Comparison of ENCODE assay signal across 16 cellular contexts in the genomic region with DNA sequence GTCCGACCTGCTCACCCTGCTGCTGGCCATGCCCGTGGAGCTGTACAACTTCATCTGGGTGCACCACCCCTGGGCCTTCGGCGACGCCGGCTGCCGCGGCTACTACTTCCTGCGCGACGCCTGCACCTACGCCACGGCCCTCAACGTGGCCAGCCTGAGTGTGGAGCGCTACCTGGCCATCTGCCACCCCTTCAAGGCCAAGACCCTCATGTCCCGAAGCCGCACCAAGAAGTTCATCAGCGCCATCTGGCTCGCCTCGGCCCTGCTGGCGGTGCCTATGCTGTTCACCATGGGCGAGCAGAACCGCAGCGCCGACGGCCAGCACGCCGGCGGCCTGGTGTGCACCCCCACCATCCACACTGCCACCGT. TPM values are rescaled to one million over a fixed set of nuclear protein-coding genes. Genes with fewer than 3 reads are reported as not detected.
DNase-seq lines count a peak whose midpoint lies in the region; ATAC-seq, FAIRE-seq and TF ChIP-seq lines count a peak whose summit lies in the region.
"Had no signal": no experiment of that assay in that cellular context is flagged by ENCODE, and none has a peak within 500 bp of the region (broad histone marks: within the 10 kb centered on the region; RNA-seq: fewer than 3 reads in every experiment).

No MANE protein-coding gene starts in this region.

- CTCF ChIA-PET in PC-3 (lab: Charles Lee), result no interaction called here

- H3K9ac ChIP-seq in PC-3 (ENCODE audit: low read length), result no peak overlapping the region

- no peaks in the 10 kb centered on the region for H4K20me1 ChIP-seq in PC-3 (ENCODE audit: low read length)

- peaks cover 24 to 46% (median 44%) of the 10 kb centered on the region in 3 donors for H3K27me3 Mint-ChIP-seq in CD14-positive monocyte (ENCODE audit: low read depth in 3 of 3)

- H3K27ac Mint-ChIP-seq in CD14-positive monocyte, result peak overlapping the region in 1 of 7 donors; percentile 64
- H3K27ac Mint-ChIP-seq: activated CD8-positive, alpha-beta T cell treated with anti-CD3 and anti-CD28 coated beads for 36 hours; activated naive CD8-positive, alpha-beta T cell treated with anti-CD3 and anti-CD28 coated beads, Interleukin-2, amount 50 U/mL, for 24 hours; HFFc6 had no signal

- FAIRE-seq in GM12891 (lab: Jason Lieb, UNC), result no peak

- H3K27ac ChIP-seq in PC-3 (ENCODE audit: low read length) (no peak overlapping the region), body of pancreas (no peak overlapping the region)
- H3K27ac ChIP-seq: neutrophil, Peyer's patch had no signal

- H3K4me2 ChIP-seq in PC-3 (ENCODE audit: low read length), result peak overlapping the region; percentile 86

- H3K27me3 ChIP-seq in PC-3 (ENCODE audit: low read length), result 0 out of 2 replicates have a peak, but pooled peaks cover 3% of the 10 kb centered on the region
- H3K27me3 ChIP-seq in body of pancreas, result peaks cover 0 to 12% of the 10 kb centered on the region in 2 donors

- ATAC-seq in PC-3 (no peak), body of pancreas (no peak)
- ATAC-seq: activated CD8-positive, alpha-beta T cell treated with anti-CD3 and anti-CD28 coated beads for 36 hours; activated naive CD8-positive, alpha-beta T cell treated with anti-CD3 and anti-CD28 coated beads, Interleukin-2, amount 50 U/mL, for 24 hours had no signal

- POLR2A ChIA-PET in PC-3 (lab: Charles Lee; ENCODE audit: unreplicated experiment), result no interaction called here

- peaks cover 46% of the 10 kb centered on the region for H3K4me1 Mint-ChIP-seq in CD14-positive monocyte
- H3K4me1 Mint-ChIP-seq: activated naive CD8-positive, alpha-beta T cell treated with anti-CD3 and anti-CD28 coated beads, Interleukin-2, amount 50 U/mL, for 24 hours; central memory CD8-positive, alpha-beta T cell had no signal

- H2AFZ ChIP-seq in PC-3 (ENCODE audit: low read length), result no peak overlapping the region

- TF ChIP-seq CTCF in CD14-positive monocyte (IDR thresholded peaks at IDR 0.05) (no peak), HFF-Myc (IDR thresholded peaks at IDR 0.05; ENCODE audit: low read depth, low read length, missing control alignments) (no peak), PC-3 (conservative IDR thresholded peaks at IDR 0.05; ENCODE audit: low read depth, low read length) (no peak), fibroblast of the aortic adventitia (IDR thresholded peaks at IDR 0.05; ENCODE audit: insufficient read depth, low read length) (no peak), body of pancreas (IDR thresholded peaks at IDR 0.05) (no peak)

- peaks cover 10 to 15% of the 10 kb centered on the region in 2 donors for H3K36me3 Mint-ChIP-seq in CD14-positive monocyte

- peaks cover 0 to 5% (median 2%) of the 10 kb centered on the region in 7 donors for H3K9me3 Mint-ChIP-seq in CD14-positive monocyte
- H3K9me3 Mint-ChIP-seq: activated CD8-positive, alpha-beta T cell treated with anti-CD3 and anti-CD28 coated beads for 36 hours; activated naive CD8-positive, alpha-beta T cell treated with anti-CD3 and anti-CD28 coated beads, Interleukin-2, amount 50 U/mL, for 24 hours; central memory CD8-positive, alpha-beta T cell had no signal

- intact Hi-C loops in CD14-positive monocyte (cut with micrococcal nuclease) (loop anchor here in 1 of 2 donors (5.0 kb wide), 1 partner anchor 42 kb away; no protein-coding TSS in a partner anchor), PC-3 (cut with micrococcal nuclease) (no loop called here), body of pancreas (cut with DNase I) (no loop called here)

- H3K9me3 ChIP-seq in PC-3 (ENCODE audit: low read length) (no peaks in the 10 kb centered on the region), body of pancreas (no peaks in the 10 kb centered on the region)
- H3K9me3 ChIP-seq: MG63, neutrophil, Peyer's patch had no signal

- no TSS peak for BruUV-seq in PC-3 (replicated peaks; lab: Mats Ljungman, UMichigan)

- TF ChIP-seq POLR2A in GM12891 (IDR thresholded peaks at IDR 0.05; ENCODE audit: low read depth, low read length) (no peak), body of pancreas (IDR thresholded peaks at IDR 0.05) (no peak)

- H3K36me3 ChIP-seq in PC-3 (ENCODE audit: low read depth, low read length) (no peaks in the 10 kb centered on the region), body of pancreas (replicated peaks in 1 of 2; ENCODE audit: insufficient read depth in 1 of 2, low read depth in 2 of 2) (no peaks in the 10 kb centered on the region)
- H3K36me3 ChIP-seq: MG63, neutrophil, Peyer's patch had no signal

- 58 to 60% methylated on average over 18 to 30 of the region's 30 CpGs for WGBS in body of pancreas, 2 donors

- H3K79me2 ChIP-seq in PC-3 (ENCODE audit: low read length), result 0 out of 2 replicates have a peak, but pooled peaks cover 4% of the 10 kb centered on the region

- H3K4me3 ChIP-seq in HFF-Myc (replicated peaks; ENCODE audit: low read depth, low read length), result peak overlapping the region; percentile 47
- peak overlapping the region; percentile 64 for H3K4me3 ChIP-seq in PC-3 (ENCODE audit: low read length)
- H3K4me3 ChIP-seq in fibroblast of the aortic adventitia (ENCODE audit: low read depth, low read length), result peak overlapping the region; percentile 45
- H3K4me3 ChIP-seq in body of pancreas, result no peak overlapping the region

- no peaks in the 10 kb centered on the region for H3F3A ChIP-seq in PC-3 (ENCODE audit: low read length, unreplicated experiment)

- DNase-seq in CD14-positive monocyte (ENCODE audit: low spot score), result no peak
- DNase-seq in HFF-Myc (ENCODE audit: extremely low read depth, low read depth), result no peak
- DNase-seq in PC-3, result no peak
- no peak for DNase-seq in fibroblast of the aortic adventitia (ENCODE audit: low read depth)
- DNase-seq in GM12891 (ENCODE audit: insufficient read length, low spot score), result no peak
- DNase-seq in EL, result no peak
- DNase-seq in cerebellum (ENCODE audit: low spot score), result no peak
- no peak for DNase-seq in body of pancreas
- DNase-seq: activated CD8-positive, alpha-beta T cell treated with anti-CD3 and anti-CD28 coated beads for 36 hours; activated naive CD8-positive, alpha-beta T cell treated with anti-CD3 and anti-CD28 coated beads, Interleukin-2, amount 50 U/mL, for 24 hours; HFFc6; NCI-H2029; Peyer's patch had no signal

- peaks cover 33% of the 10 kb centered on the region for H3K4me1 ChIP-seq in PC-3 (ENCODE audit: insufficient read depth, low read length)
- H3K4me1 ChIP-seq in body of pancreas, result peaks cover 10% of the 10 kb centered on the region

- H3K9me2 ChIP-seq in PC-3 (replicated peaks; ENCODE audit: low read length), result no peaks in the 10 kb centered on the region

- peak overlapping the region; percentile 77 to 79 for H3K4me3 Mint-ChIP-seq in CD14-positive monocyte
- H3K4me3 Mint-ChIP-seq: activated CD8-positive, alpha-beta T cell treated with anti-CD3 and anti-CD28 coated beads for 36 hours; activated naive CD8-positive, alpha-beta T cell treated with anti-CD3 and anti-CD28 coated beads, Interleukin-2, amount 50 U/mL, for 24 hours; central memory CD8-positive, alpha-beta T cell had no signal

TF ChIP-seq in GM12891, 5 proteins besides CTCF, POLR2A, EP300 and RAD21:
- TF ChIP-seq POLR2AphosphoS5 (IDR thresholded peaks at IDR 0.05; ENCODE audit: low read depth, low read length) (no peak), TAF1 (IDR thresholded peaks at IDR 0.05; ENCODE audit: low read depth, low read length) (no peak), SPI1 (IDR thresholded peaks at IDR 0.05; ENCODE audit: low read depth, low read length) (no peak), PAX5 (IDR thresholded peaks at IDR 0.05; ENCODE audit: insufficient read depth, low read length, severe bottlenecking) (no peak), POU2F2 (IDR thresholded peaks at IDR 0.05; ENCODE audit: low read depth, low read length) (no peak)

RNA-seq across cellular contexts. Expression of a gene that starts 0.9 kb away (rescaled TPM):
- polyA plus RNA-seq in CD14-positive monocyte, result under 1 TPM; 0.35 to 0.40 TPM
- 7.8 and 10.6 TPM in 2 replicates for total RNA-seq in PC-3 (2014; rRNA removed)
- total RNA-seq in fibroblast of the aortic adventitia (ENCODE audit: low replicate concordance), result 8.0 TPM in 1 of 2 replicates, not detected in the other
- not detected for polyA plus RNA-seq in GM12891 (2012; ENCODE audit: low read depth, missing spikeins)
- total RNA-seq in cerebellum, result 1.8 TPM
- total RNA-seq in body of pancreas, result not detected
- total RNA-seq: activated CD8-positive, alpha-beta T cell treated with anti-CD3 and anti-CD28 coated beads for 36 hours had no signal

Comparison
In these comparisons a context has a peak if more than half of its experiments do, and no peak if none do; other contexts are left out.
1. H3K4me3 ChIP-seq: peak in HFF-Myc (single experiment), PC-3 (single experiment) and fibroblast of the aortic adventitia (single experiment); none in body of pancreas (0 of 2).